ENCODE assay signal across 9 cellular contexts in genomic region chr17:59427425-59427921, GRCh38.
DNase-seq lines count a peak whose midpoint lies in the region; ATAC-seq and TF ChIP-seq lines count a peak whose summit lies in the region.
"Had no signal": no experiment of that assay in that cellular context is flagged by ENCODE, and none has a peak within 500 bp of the region (broad histone marks: within the 10 kb centered on the region; RNA-seq: fewer than 3 reads in every experiment).

No MANE protein-coding gene starts in this region.

- 13% methylated on average over 5 of the region's 5 CpGs for WGBS in right lobe of liver (ENCODE audit: insufficient coverage, low coverage, low lambda C conversion rate, missing lambda C conversion rate)

- no peaks in the 10 kb centered on the region for H3K9me3 ChIP-seq in right lobe of liver

- no peaks in the 10 kb centered on the region for H3K36me3 ChIP-seq in right lobe of liver

- peak in 1 of 4 donors; percentile 17 for TF ChIP-seq CTCF in right lobe of liver (IDR thresholded peaks at IDR 0.05)

- ATAC-seq in right lobe of liver: peak in 3 of 4 donors; percentile 17 to 41 (median 31)

- no peak overlapping the region for H3K4me3 ChIP-seq in right lobe of liver

- H3K27ac ChIP-seq in right lobe of liver: peak overlapping the region; percentile 73 to 88 (median 81)
- H3K27ac ChIP-seq: 22Rv1 had no signal

- H3K27me3 ChIP-seq in right lobe of liver: no peaks in the 10 kb centered on the region

- no peak for TF ChIP-seq POLR2A in right lobe of liver (IDR thresholded peaks at IDR 0.05)

- DNase-seq in DMS 273 (lab: John Stamatoyannopoulos, UW; ENCODE audit: unreplicated experiment) (peak; percentile 21), DMS 273 treated with DMSO at 0.1 percent for 48 hours (lab: John Stamatoyannopoulos, UW) (no peak), astrocyte of the hippocampus (ENCODE audit: low read depth, low spot score) (peak; percentile 81), right lobe of liver (no peak), mesenteric fat pad (ENCODE audit: low spot score) (no peak), COLO668 (lab: John Stamatoyannopoulos, UW; ENCODE audit: unreplicated experiment) (no peak), NCI-H128 (lab: John Stamatoyannopoulos, UW; ENCODE audit: unreplicated experiment) (no peak)
- DNase-seq in stimulated activated CD8-positive, alpha-beta memory T cell treated with anti-CD3 and anti-CD28 coated beads, Interleukin-4, amount 100 ng/mL, for 48 hours: peak; percentile 59

- H3K4me1 ChIP-seq in right lobe of liver: peaks cover 0 to 88% (median 50%) of the 10 kb centered on the region in 4 donors

- intact Hi-C loops in right lobe of liver (cut with DNase I): loop anchor here (10.0 kb wide), 1 partner anchor 53 kb away; no protein-coding TSS in a partner anchor

Comparison
In these comparisons a context has a peak if more than half of its experiments do, and no peak if none do; other contexts are left out.
1. DNase-seq: peak in DMS 273 (single experiment), astrocyte of the hippocampus (single experiment) and stimulated activated CD8-positive, alpha-beta memory T cell treated with anti-CD3 and anti-CD28 coated beads, Interleukin-4, amount 100 ng/mL, for 48 hours (single experiment); none in DMS 273 treated with DMSO at 0.1 percent for 48 hours (single experiment), right lobe of liver (0 of 3), mesenteric fat pad (single experiment), COLO668 (single experiment) and NCI-H128 (single experiment).